17 cellular contexts compared by ENCODE assay signal in the genomic region with DNA sequence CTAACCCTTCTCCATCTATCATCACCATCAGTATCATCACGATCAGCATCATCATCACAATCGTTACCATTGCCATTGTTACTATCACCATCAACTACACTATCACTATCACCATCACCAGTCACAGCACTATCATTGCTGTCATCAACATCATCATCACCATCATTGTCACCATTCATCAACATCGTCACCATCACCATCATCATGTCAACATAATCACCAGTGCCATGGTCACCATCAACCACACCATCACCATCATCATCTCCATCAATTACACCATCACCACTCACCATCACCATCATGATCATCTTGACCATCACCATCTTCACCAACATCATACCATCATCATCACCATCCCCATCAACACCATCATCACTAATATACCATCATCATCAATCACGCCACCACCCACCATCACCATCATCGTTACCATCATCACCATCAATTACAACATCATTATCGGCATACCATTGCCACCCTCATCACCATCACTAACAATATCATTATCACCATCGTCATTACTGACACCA.
"Had no signal": no experiment of that assay in that cellular context is flagged by ENCODE, and none has a peak within 500 bp of the region (broad histone marks: within the 10 kb centered on the region; RNA-seq: fewer than 3 reads in every experiment).

No MANE protein-coding gene starts in this region.

- H3K9me3 ChIP-seq: colonic mucosa, esophagus squamous epithelium, gastroesophageal sphincter, left lung, lower lobe of right lung, sigmoid colon, suprapubic skin, thyroid gland, upper lobe of left lung had no signal

- DNase-seq: colonic mucosa; dermis blood vessel endothelial cell; esophagus squamous epithelium; glutamatergic neuron; immature natural killer cell; left lung; lower lobe of right lung; naive thymus-derived CD4-positive, alpha-beta T cell; nephron progenitor cell; sigmoid colon; stimulated activated CD4-positive, alpha-beta T cell treated with anti-CD3 and anti-CD28 coated beads, Interleukin-12 subunit alpha, Interleukin-12 subunit beta, amount 100 ng/mL, for 4 hours; stimulated activated naive CD4-positive, alpha-beta T cell treated with Interleukin-2 at 50 U/mL for 16 hours; thyroid gland; upper lobe of left lung had no signal

- ATAC-seq: gastroesophageal sphincter; lower lobe of right lung; naive thymus-derived CD4-positive, alpha-beta T cell had no signal

- H3K4me3 ChIP-seq: colonic mucosa, esophagus squamous epithelium, gastroesophageal sphincter, left lung, lower lobe of right lung, sigmoid colon, skin epidermis, suprapubic skin, thyroid gland, upper lobe of left lung had no signal

- H3K4me1 ChIP-seq: colonic mucosa had no signal

- H3K27ac ChIP-seq: colonic mucosa, esophagus squamous epithelium, left lung, lower lobe of right lung, suprapubic skin, thyroid gland, upper lobe of left lung had no signal

- H3K27me3 ChIP-seq: colonic mucosa, esophagus squamous epithelium, gastroesophageal sphincter, left lung, sigmoid colon, suprapubic skin, thyroid gland, upper lobe of left lung had no signal

- H3K36me3 ChIP-seq: colonic mucosa, esophagus squamous epithelium, gastroesophageal sphincter, left lung, sigmoid colon, suprapubic skin, thyroid gland, upper lobe of left lung had no signal
